In the genomic region with DNA sequence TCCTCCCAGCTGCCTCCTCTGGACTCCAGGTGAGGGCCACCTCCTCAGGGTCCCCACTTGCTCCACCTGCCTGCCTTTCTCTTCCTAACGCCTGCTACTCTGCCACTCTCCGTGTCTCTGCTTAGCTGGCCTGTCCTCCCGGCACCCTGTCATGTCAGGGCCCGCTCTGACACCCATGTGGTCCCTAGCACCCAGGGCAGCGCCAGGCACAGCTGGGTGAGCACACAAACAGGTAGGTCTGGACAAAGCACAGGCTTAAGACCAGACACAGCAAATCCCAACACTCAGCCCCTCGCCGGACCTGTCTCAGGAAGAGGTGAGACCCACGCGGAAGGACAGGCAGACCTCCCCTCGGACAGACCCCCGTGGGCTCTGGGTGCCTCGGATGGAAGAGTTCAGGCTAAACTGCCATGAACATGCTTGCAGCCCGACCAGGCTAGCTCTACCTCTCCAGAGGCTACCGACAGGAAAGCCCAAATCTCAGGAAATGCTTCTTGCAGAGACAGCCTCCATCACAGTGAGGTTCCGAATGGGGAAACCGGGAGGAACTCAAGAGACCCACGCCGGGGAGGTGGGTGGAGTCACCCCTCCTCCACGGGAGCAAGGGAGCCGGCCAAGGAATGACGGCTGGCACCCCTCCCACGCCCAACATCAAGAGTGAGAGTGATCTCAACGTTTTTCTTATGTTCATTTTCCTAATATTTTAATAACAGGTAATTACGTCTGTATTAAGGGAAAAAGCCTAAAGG, we compare ENCODE assay signal across 10 cellular contexts. TPM values are rescaled to one million over a fixed set of nuclear protein-coding genes. Genes with fewer than 3 reads are reported as not detected.
DNase-seq lines count a peak whose midpoint lies in the region; ATAC-seq and TF ChIP-seq lines count a peak whose summit lies in the region.
"Had no signal": no experiment of that assay in that cellular context is flagged by ENCODE, and none has a peak within 500 bp of the region (broad histone marks: within the 10 kb centered on the region; RNA-seq: fewer than 3 reads in every experiment).

No MANE protein-coding gene starts in this region.

- H3K27me3 Mint-ChIP-seq in effector memory CD8-positive, alpha-beta T cell, result no peaks in the 10 kb centered on the region
- H3K27me3 Mint-ChIP-seq in memory B cell, result no peaks in the 10 kb centered on the region
- H3K27me3 Mint-ChIP-seq in stimulated activated naive B cell treated with anti-CD40 and anti-IgM and Interleukin-4, amounts not matched to agents 10 μg/mL and 1 μg/mL and 100 μg/mL, for 72 hours, result no peaks in the 10 kb centered on the region
- H3K27me3 Mint-ChIP-seq in activated CD4-positive, alpha-beta memory T cell treated with anti-CD3 and anti-CD28 coated beads, Interleukin-2, amount 10 ng/mL, durations not matched to agents 7 days and 5 days, result no peaks in the 10 kb centered on the region

- no peak for DNase-seq in Panc1 (ENCODE audit: low read depth, low spot score)
- no peak for DNase-seq in effector memory CD8-positive, alpha-beta T cell
- no peak for DNase-seq in memory B cell (ENCODE audit: low spot score in 2 of 2)
- DNase-seq in stimulated activated naive B cell treated with anti-CD40 and anti-IgM and Interleukin-4, amounts not matched to agents 10 μg/mL and 1 μg/mL and 100 μg/mL, for 72 hours, result no peak
- no peak for DNase-seq in NCI-H1436 treated with DMSO at 0.1 percent for 48 hours (lab: John Stamatoyannopoulos, UW)
- DNase-seq in activated CD4-positive, alpha-beta memory T cell treated with anti-CD3 and anti-CD28 coated beads, Interleukin-2, amount 10 ng/mL, durations not matched to agents 7 days and 5 days, result no peak
- no peak for DNase-seq in EL
- DNase-seq: DND-41; stimulated activated CD4-positive, alpha-beta T cell treated with anti-CD3 and anti-CD28 coated beads, Interleukin-2, amount 100 ng/mL, for 48 hours had no signal

- H3K36me3 ChIP-seq in Panc1 (ENCODE audit: control insufficient read depth, insufficient read depth, low read length), result no peaks in the 10 kb centered on the region

- H3K4me1 Mint-ChIP-seq in effector memory CD8-positive, alpha-beta T cell (ENCODE audit: low read depth in 2 of 2), result peaks cover 40 to 41% of the 10 kb centered on the region in 2 donors
- peaks cover 54% of the 10 kb centered on the region for H3K4me1 Mint-ChIP-seq in memory B cell
- peaks cover 67 to 90% of the 10 kb centered on the region in 2 donors for H3K4me1 Mint-ChIP-seq in stimulated activated naive B cell treated with anti-CD40 and anti-IgM and Interleukin-4, amounts not matched to agents 10 μg/mL and 1 μg/mL and 100 μg/mL, for 72 hours
- H3K4me1 Mint-ChIP-seq in activated CD4-positive, alpha-beta memory T cell treated with anti-CD3 and anti-CD28 coated beads, Interleukin-2, amount 10 ng/mL, durations not matched to agents 7 days and 5 days, result peaks cover 26% of the 10 kb centered on the region

- intact Hi-C loops in Panc1 (cut with micrococcal nuclease; ENCODE audit: unreplicated experiment), result no loop called here

- peaks cover 89% of the 10 kb centered on the region for H3K4me1 ChIP-seq in Panc1 (ENCODE audit: control insufficient read depth, insufficient read depth, low read length)

- H3K27ac Mint-ChIP-seq in effector memory CD8-positive, alpha-beta T cell, result peak overlapping the region; percentile 81 to 90
- peak overlapping the region; percentile 90 for H3K27ac Mint-ChIP-seq in memory B cell
- H3K27ac Mint-ChIP-seq in stimulated activated naive B cell treated with anti-CD40 and anti-IgM and Interleukin-4, amounts not matched to agents 10 μg/mL and 1 μg/mL and 100 μg/mL, for 72 hours, result peak overlapping the region; percentile 73
- no peak overlapping the region for H3K27ac Mint-ChIP-seq in activated CD4-positive, alpha-beta memory T cell treated with anti-CD3 and anti-CD28 coated beads, Interleukin-2, amount 10 ng/mL, durations not matched to agents 7 days and 5 days

- no TSS peak for BruUV-seq in Panc1 (replicated peaks; lab: Mats Ljungman, UMichigan)

- H3K36me3 Mint-ChIP-seq in effector memory CD8-positive, alpha-beta T cell (ENCODE audit: insufficient read depth), result peaks cover 4% of the 10 kb centered on the region
- peaks cover 8% of the 10 kb centered on the region for H3K36me3 Mint-ChIP-seq in memory B cell
- H3K36me3 Mint-ChIP-seq in stimulated activated naive B cell treated with anti-CD40 and anti-IgM and Interleukin-4, amounts not matched to agents 10 μg/mL and 1 μg/mL and 100 μg/mL, for 72 hours, result peaks cover 22 to 37% of the 10 kb centered on the region in 2 donors
- peaks cover 3% of the 10 kb centered on the region for H3K36me3 Mint-ChIP-seq in activated CD4-positive, alpha-beta memory T cell treated with anti-CD3 and anti-CD28 coated beads, Interleukin-2, amount 10 ng/mL, durations not matched to agents 7 days and 5 days (ENCODE audit: low read depth)

- peak overlapping the region in 1 of 2 experiments; percentile 14; a peak in 1 of 4 replicates for H3K4me3 ChIP-seq in Panc1 (ENCODE audit: low read depth in 2 of 2, low read length in 2 of 2)

- CTCF ChIA-PET in Panc1 (lab: Charles Lee), result interaction anchor here (0.5 to 0.7 kb wide), 4 partner anchors 28 to 95 kb away, joined by 3 to 4 read pairs (median 3); no protein-coding TSS in a partner anchor
- CTCF ChIA-PET in activated CD4-positive, alpha-beta memory T cell treated with anti-CD3 and anti-CD28 coated beads, Interleukin-2, amount 10 ng/mL, durations not matched to agents 7 days and 5 days (lab: Charles Lee), result no interaction called here

- TF ChIP-seq CTCF in Panc1 (IDR thresholded peaks at IDR 0.05), result no peak

- H3K9me3 ChIP-seq in Panc1 (ENCODE audit: control insufficient read depth, insufficient read depth, low read depth, low read length), result no peaks in the 10 kb centered on the region

- POLR2A ChIA-PET in Panc1 (lab: Charles Lee), result no interaction called here
- POLR2A ChIA-PET in activated CD4-positive, alpha-beta memory T cell treated with anti-CD3 and anti-CD28 coated beads, Interleukin-2, amount 10 ng/mL, durations not matched to agents 7 days and 5 days (lab: Charles Lee), result interaction anchor here (1.0 kb wide), 1 partner anchor 12 kb away, joined by 3 read pairs; a partner anchor contains a TSS

- in situ Hi-C loops in Panc1 (cut with HindIII; ENCODE audit: low pct_unique_long_range_greater_than_20kb, low sequenced_read_pairs), result no loop called here

- peak overlapping the region; percentile 87 for H3K27ac ChIP-seq in Panc1 (ENCODE audit: low read length)

- H3K27me3 ChIP-seq in Panc1 (ENCODE audit: control insufficient read depth, insufficient read depth, low read length), result no peaks in the 10 kb centered on the region

- ATAC-seq in Panc1 (no peak), memory B cell (ENCODE audit: low read depth) (no peak), GM21576 (IDR thresholded peaks at IDR 0.05; ENCODE audit: unreplicated experiment) (no peak)
- ATAC-seq in effector memory CD8-positive, alpha-beta T cell (replicated peaks), result no peak
- ATAC-seq in stimulated activated naive B cell treated with anti-CD40 and anti-IgM and Interleukin-4, amounts not matched to agents 10 μg/mL and 1 μg/mL and 100 μg/mL, for 72 hours (replicated peaks), result no peak

- H3K9me3 Mint-ChIP-seq in effector memory CD8-positive, alpha-beta T cell, result no peaks in the 10 kb centered on the region
- H3K9me3 Mint-ChIP-seq in memory B cell, result no peaks in the 10 kb centered on the region
- no peaks in the 10 kb centered on the region for H3K9me3 Mint-ChIP-seq in stimulated activated naive B cell treated with anti-CD40 and anti-IgM and Interleukin-4, amounts not matched to agents 10 μg/mL and 1 μg/mL and 100 μg/mL, for 72 hours
- H3K9me3 Mint-ChIP-seq in activated CD4-positive, alpha-beta memory T cell treated with anti-CD3 and anti-CD28 coated beads, Interleukin-2, amount 10 ng/mL, durations not matched to agents 7 days and 5 days, result no peaks in the 10 kb centered on the region

- H3K4me3 Mint-ChIP-seq in effector memory CD8-positive, alpha-beta T cell, result no peak overlapping the region
- no peak overlapping the region for H3K4me3 Mint-ChIP-seq in memory B cell
- peak overlapping the region; percentile 41 to 67 for H3K4me3 Mint-ChIP-seq in stimulated activated naive B cell treated with anti-CD40 and anti-IgM and Interleukin-4, amounts not matched to agents 10 μg/mL and 1 μg/mL and 100 μg/mL, for 72 hours
- no peak overlapping the region for H3K4me3 Mint-ChIP-seq in activated CD4-positive, alpha-beta memory T cell treated with anti-CD3 and anti-CD28 coated beads, Interleukin-2, amount 10 ng/mL, durations not matched to agents 7 days and 5 days

RNA-seq across cellular contexts. Expression of a gene that starts 12.5 kb away (rescaled TPM):
- total RNA-seq in Panc1 (2021; ENCODE audit: unreplicated experiment), result 132 TPM
- polyA plus RNA-seq in Panc1 (2012; ENCODE audit: insufficient read length), result 200 TPM
- total RNA-seq in activated CD4-positive, alpha-beta memory T cell treated with anti-CD3 and anti-CD28 coated beads, Interleukin-2, amount 10 ng/mL, durations not matched to agents 7 days and 5 days, result 10 to 100 TPM; 30.0 to 31.1 TPM

RNA-seq across cellular contexts. Expression of a gene that starts 32.5 kb away (rescaled TPM):
- 81.5 TPM for total RNA-seq in Panc1 (2021; ENCODE audit: unreplicated experiment)
- polyA plus RNA-seq in Panc1 (2012; ENCODE audit: insufficient read length), result 95.0 TPM
- total RNA-seq in activated CD4-positive, alpha-beta memory T cell treated with anti-CD3 and anti-CD28 coated beads, Interleukin-2, amount 10 ng/mL, durations not matched to agents 7 days and 5 days, result 10 to 100 TPM; 25.7 to 26.3 TPM

Comparison
In these comparisons a context has a peak if more than half of its experiments do, and no peak if none do; other contexts are left out.
1. H3K4me3 Mint-ChIP-seq: peak in stimulated activated naive B cell treated with anti-CD40 and anti-IgM and Interleukin-4, amounts not matched to agents 10 μg/mL and 1 μg/mL and 100 μg/mL, for 72 hours (2 of 2); none in effector memory CD8-positive, alpha-beta T cell (0 of 2), memory B cell (single experiment) and activated CD4-positive, alpha-beta memory T cell treated with anti-CD3 and anti-CD28 coated beads, Interleukin-2, amount 10 ng/mL, durations not matched to agents 7 days and 5 days (single experiment).